Comparison of ENCODE assay signal across 18 cellular contexts in genomic region chr20:47764154-47764734, GRCh38. TPM values are rescaled to one million over a fixed set of nuclear protein-coding genes. Genes with fewer than 3 reads are reported as not detected.
DNase-seq lines count a peak whose midpoint lies in the region; ATAC-seq, FAIRE-seq and TF ChIP-seq lines count a peak whose summit lies in the region.
"Had no signal": no experiment of that assay in that cellular context is flagged by ENCODE, and none has a peak within 500 bp of the region (broad histone marks: within the 10 kb centered on the region; RNA-seq: fewer than 3 reads in every experiment).

No MANE protein-coding gene starts in this region.

- H3F3A ChIP-seq in DOHH2 (ENCODE audit: control insufficient read depth, insufficient read depth) = no peaks in the 10 kb centered on the region

- H3K36me3 Mint-ChIP-seq in nephron (ENCODE audit: low read depth) = peaks cover 35% of the 10 kb centered on the region

- CTCF ChIA-PET in HEK293T (lab: Yijun Ruan, JAX) = no interaction called here

- no peaks in the 10 kb centered on the region for H3K27me3 ChIP-seq in DOHH2 (ENCODE audit: control insufficient read depth, low read length)
- peaks cover 0 to 52% of the 10 kb centered on the region in 2 donors for H3K27me3 ChIP-seq in left lung
- H3K27me3 ChIP-seq in small intestine (ENCODE audit: control insufficient read depth in 2 of 2, insufficient read depth in 2 of 2, low read length in 2 of 2) = no peaks in the 10 kb centered on the region

- no peaks in the 10 kb centered on the region for H3K9me3 Mint-ChIP-seq in nephron
- H3K9me3 Mint-ChIP-seq: activated T-cell treated with anti-CD3 and anti-CD28 coated beads, Interleukin-2, amount 50 U/mL, for 72 hours had no signal

- H3K4me3 ChIP-seq in DOHH2 (ENCODE audit: low read length) (no peak overlapping the region), left lung (no peak overlapping the region), small intestine (ENCODE audit: low read depth in 1 of 2, low read length in 2 of 2) (no peak overlapping the region)
- H3K4me3 ChIP-seq: SK-N-MC had no signal

- WGBS in small intestine, 3 donors = 87 to 96% (median 88%) methylated on average over 8 of the region's 8 CpGs

- peaks cover 20% of the 10 kb centered on the region for H3K27me3 Mint-ChIP-seq in nephron (ENCODE audit: low read depth)

- no peaks in the 10 kb centered on the region for H3K79me2 ChIP-seq in DOHH2 (ENCODE audit: control insufficient read depth, low read length)

- no peak for FAIRE-seq in small intestine (lab: Jason Lieb, UNC)
- FAIRE-seq: TTC549 had no signal

- 0 out of 2 replicates have a peak, but pooled peaks cover 4% of the 10 kb centered on the region for H3K4me1 ChIP-seq in DOHH2 (ENCODE audit: control insufficient read depth, low read length)
- H3K4me1 ChIP-seq in left lung = peaks cover 0 to 29% of the 10 kb centered on the region in 2 donors
- H3K4me1 ChIP-seq in small intestine (ENCODE audit: control insufficient read depth in 2 of 2, insufficient read depth in 1 of 2, low read depth in 1 of 2, low read length in 1 of 2) = no peaks in the 10 kb centered on the region

- H3K27ac Mint-ChIP-seq in nephron = peak overlapping the region in 2 of 3 experiments; percentile 73 to 84
- H3K27ac Mint-ChIP-seq: activated T-cell treated with anti-CD3 and anti-CD28 coated beads, Interleukin-2, amount 50 U/mL, for 72 hours had no signal

- no peak overlapping the region for H3K4me3 Mint-ChIP-seq in nephron
- H3K4me3 Mint-ChIP-seq: activated T-cell treated with anti-CD3 and anti-CD28 coated beads, Interleukin-2, amount 50 U/mL, for 72 hours had no signal

- H3K27ac ChIP-seq in DOHH2 (ENCODE audit: low read depth, low read length) = no peak overlapping the region
- H3K27ac ChIP-seq in left lung = no peak overlapping the region
- H3K27ac ChIP-seq in small intestine (ENCODE audit: low read depth in 1 of 2, low read length in 1 of 2) = no peak overlapping the region
- H3K27ac ChIP-seq: HL-60, SK-N-MC had no signal

- ATAC-seq in SK-N-SH treated with all-trans-retinoic acid at 6 μM for 48 hours (peak; percentile 33; the same call in 1 of the 3 replicates), left lung (no peak)
- ATAC-seq: activated T-cell treated with anti-CD3 and anti-CD28 coated beads, Interleukin-2, amount 50 U/mL, for 72 hours; left colon had no signal

- no peaks in the 10 kb centered on the region for H4K20me1 ChIP-seq in DOHH2 (ENCODE audit: control insufficient read depth, insufficient read depth, low read depth, low read length)

- H3K36me3 ChIP-seq in DOHH2 (ENCODE audit: control insufficient read depth, low read length) = no peaks in the 10 kb centered on the region
- no peaks in the 10 kb centered on the region for H3K36me3 ChIP-seq in left lung
- H3K36me3 ChIP-seq in small intestine (ENCODE audit: control insufficient read depth in 2 of 2, insufficient read depth in 2 of 2, low read length in 2 of 2) = no peaks in the 10 kb centered on the region

- POLR2A ChIA-PET in HEK293T (lab: Yijun Ruan, JAX) = no interaction called here

- intact Hi-C loops in left lung (cut with DNase I) = no loop called here

- peak; percentile 49 for DNase-seq in HEK293T (ENCODE audit: extremely low spot score)
- DNase-seq in left lung = no peak
- no peak for DNase-seq in small intestine
- DNase-seq in NCI-H345 (lab: John Stamatoyannopoulos, UW) = no peak
- DNase-seq: activated T-cell treated with anti-CD3 and anti-CD28 coated beads, Interleukin-2, amount 50 U/mL, for 72 hours; C1 segment of cervical spinal cord; caudate nucleus; DMS53; left colon; NCI-H1694 treated with DMSO at 0.1 percent for 48 hours; NCI-H446; stimulated activated CD4-positive, alpha-beta T cell treated with anti-CD3 and anti-CD28 coated beads, Interleukin-4, amount 100 ng/mL, for 24 hours had no signal

- TF ChIP-seq CTCF in DOHH2 (IDR thresholded peaks at IDR 0.05; ENCODE audit: low read depth, low read length, poor library complexity, severe bottlenecking) (no peak), nephron (IDR thresholded peaks at IDR 0.05; ENCODE audit: unreplicated experiment in 3 of 3) (no peak), left lung (IDR thresholded peaks at IDR 0.05) (no peak)

- H3K4me2 ChIP-seq in DOHH2 (ENCODE audit: low read length) = 0 out of 2 replicates have a peak overlapping the region, but pooled peaks have one; percentile 23

- H3K9me2 ChIP-seq in DOHH2 (replicated peaks; ENCODE audit: control insufficient read depth, low read length) = no peaks in the 10 kb centered on the region

- peaks cover 73% of the 10 kb centered on the region for H3K4me1 Mint-ChIP-seq in nephron

- H3K9me3 ChIP-seq in DOHH2 (ENCODE audit: control insufficient read depth, insufficient read depth, low read length) = no peaks in the 10 kb centered on the region
- no peaks in the 10 kb centered on the region for H3K9me3 ChIP-seq in left lung
- H3K9me3 ChIP-seq in small intestine (ENCODE audit: control insufficient read depth, low read depth) = no peaks in the 10 kb centered on the region

TF ChIP-seq in HEK293T, 16 proteins besides CTCF, POLR2A, EP300 and RAD21:
- TF ChIP-seq BHLHE40 (IDR thresholded peaks at IDR 0.05; ENCODE audit: borderline replicate concordance) (no peak), CTBP1 (IDR thresholded peaks at IDR 0.05; ENCODE audit: borderline replicate concordance) (no peak), HDGF (IDR thresholded peaks at IDR 0.05; ENCODE audit: borderline replicate concordance) (no peak), NFRKB (IDR thresholded peaks at IDR 0.05) (no peak), FOXA1 (IDR thresholded peaks at IDR 0.05) (no peak), ELF4 (IDR thresholded peaks at IDR 0.05) (no peak), ZNF384 (IDR thresholded peaks at IDR 0.05) (no peak), ARNT (IDR thresholded peaks at IDR 0.05) (no peak), FOXK2 (IDR thresholded peaks at IDR 0.05) (no peak), SP1 (IDR thresholded peaks at IDR 0.05) (no peak), FOXM1 (IDR thresholded peaks at IDR 0.05; ENCODE audit: borderline replicate concordance) (no peak), LEF1 (IDR thresholded peaks at IDR 0.05; ENCODE audit: borderline replicate concordance) (no peak), SUZ12 (IDR thresholded peaks at IDR 0.05) (no peak), TARDBP (IDR thresholded peaks at IDR 0.05) (no peak), PKNOX1 (IDR thresholded peaks at IDR 0.05) (no peak)

TF ChIP-seq in SK-N-SH treated with all-trans-retinoic acid at 6 μM for 48 hours, 23 proteins besides CTCF, POLR2A, EP300 and RAD21 (continues in another document):
- TF ChIP-seq TOX (CRISPR knock-in tag; IDR thresholded peaks at IDR 0.05; ENCODE audit: borderline replicate concordance) (no peak), ZFP3 (CRISPR knock-in tag; IDR thresholded peaks at IDR 0.05) (no peak), CSDC2 (CRISPR knock-in tag; IDR thresholded peaks at IDR 0.05) (no peak), ISL1 (CRISPR knock-in tag; IDR thresholded peaks at IDR 0.05) (no peak), ZNF565 (CRISPR knock-in tag; conservative IDR thresholded peaks at IDR 0.05; ENCODE audit: low read depth) (no peak), PPARA (CRISPR knock-in tag; IDR thresholded peaks at IDR 0.05; ENCODE audit: borderline replicate concordance) (no peak)
- TF ChIP-seq, protein P1, sequence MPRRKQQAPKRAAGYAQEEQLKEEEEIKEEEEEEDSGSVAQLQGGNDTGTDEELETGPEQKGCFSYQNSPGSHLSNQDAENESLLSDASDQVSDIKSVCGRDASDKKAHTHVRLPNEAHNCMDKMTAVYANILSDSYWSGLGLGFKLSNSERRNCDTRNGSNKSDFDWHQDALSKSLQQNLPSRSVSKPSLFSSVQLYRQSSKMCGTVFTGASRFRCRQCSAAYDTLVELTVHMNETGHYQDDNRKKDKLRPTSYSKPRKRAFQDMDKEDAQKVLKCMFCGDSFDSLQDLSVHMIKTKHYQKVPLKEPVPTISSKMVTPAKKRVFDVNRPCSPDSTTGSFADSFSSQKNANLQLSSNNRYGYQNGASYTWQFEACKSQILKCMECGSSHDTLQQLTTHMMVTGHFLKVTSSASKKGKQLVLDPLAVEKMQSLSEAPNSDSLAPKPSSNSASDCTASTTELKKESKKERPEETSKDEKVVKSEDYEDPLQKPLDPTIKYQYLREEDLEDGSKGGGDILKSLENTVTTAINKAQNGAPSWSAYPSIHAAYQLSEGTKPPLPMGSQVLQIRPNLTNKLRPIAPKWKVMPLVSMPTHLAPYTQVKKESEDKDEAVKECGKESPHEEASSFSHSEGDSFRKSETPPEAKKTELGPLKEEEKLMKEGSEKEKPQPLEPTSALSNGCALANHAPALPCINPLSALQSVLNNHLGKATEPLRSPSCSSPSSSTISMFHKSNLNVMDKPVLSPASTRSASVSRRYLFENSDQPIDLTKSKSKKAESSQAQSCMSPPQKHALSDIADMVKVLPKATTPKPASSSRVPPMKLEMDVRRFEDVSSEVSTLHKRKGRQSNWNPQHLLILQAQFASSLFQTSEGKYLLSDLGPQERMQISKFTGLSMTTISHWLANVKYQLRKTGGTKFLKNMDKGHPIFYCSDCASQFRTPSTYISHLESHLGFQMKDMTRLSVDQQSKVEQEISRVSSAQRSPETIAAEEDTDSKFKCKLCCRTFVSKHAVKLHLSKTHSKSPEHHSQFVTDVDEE (CRISPR knock-in tag; IDR thresholded peaks at IDR 0.05) = no peak
- TF ChIP-seq, protein P2, sequence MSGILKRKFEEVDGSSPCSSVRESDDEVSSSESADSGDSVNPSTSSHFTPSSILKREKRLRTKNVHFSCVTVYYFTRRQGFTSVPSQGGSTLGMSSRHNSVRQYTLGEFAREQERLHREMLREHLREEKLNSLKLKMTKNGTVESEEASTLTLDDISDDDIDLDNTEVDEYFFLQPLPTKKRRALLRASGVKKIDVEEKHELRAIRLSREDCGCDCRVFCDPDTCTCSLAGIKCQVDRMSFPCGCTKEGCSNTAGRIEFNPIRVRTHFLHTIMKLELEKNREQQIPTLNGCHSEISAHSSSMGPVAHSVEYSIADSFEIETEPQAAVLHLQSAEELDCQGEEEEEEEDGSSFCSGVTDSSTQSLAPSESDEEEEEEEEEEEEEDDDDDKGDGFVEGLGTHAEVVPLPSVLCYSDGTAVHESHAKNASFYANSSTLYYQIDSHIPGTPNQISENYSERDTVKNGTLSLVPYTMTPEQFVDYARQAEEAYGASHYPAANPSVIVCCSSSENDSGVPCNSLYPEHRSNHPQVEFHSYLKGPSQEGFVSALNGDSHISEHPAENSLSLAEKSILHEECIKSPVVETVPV (CRISPR knock-in tag; IDR thresholded peaks at IDR 0.05) = no peak

RNA-seq across cellular contexts. Expression of gene SULF2, which starts 21.0 kb away (rescaled TPM):
- total RNA-seq in left lung = 10 to 100 TPM; 40.4 to 42.0 TPM
- 10 to 100 TPM; 10.3 to 40.9 (median 13.2) TPM for polyA plus RNA-seq in small intestine
